1 cellular context compared by ENCODE assay signal in genomic region chr18:22302152-22302551, GRCh38.
TF ChIP-seq lines count a peak whose summit lies in the region.

No MANE protein-coding gene starts in this region.

TF ChIP-seq in K562, 482 proteins besides CTCF, POLR2A, EP300 and RAD21 (continued from another document):
- TF ChIP-seq ZBTB7A (IDR thresholded peaks at IDR 0.05; ENCODE audit: borderline replicate concordance, control insufficient read depth, low read depth, low read length): no peak
- no peak for TF ChIP-seq ETV6 (IDR thresholded peaks at IDR 0.05; ENCODE audit: borderline replicate concordance in 1 of 2, low read depth in 2 of 2, low read length in 1 of 2)
- TF ChIP-seq ETV6 (CRISPR knock-in tag; IDR thresholded peaks at IDR 0.05; ENCODE audit: borderline replicate concordance): no peak
- TF ChIP-seq ESRRA (IDR thresholded peaks at IDR 0.05; ENCODE audit: borderline replicate concordance, low read depth): no peak
- TF ChIP-seq ZFX (CRISPR knock-in tag; IDR thresholded peaks at IDR 0.05): no peak
- no peak for TF ChIP-seq PHF8 (IDR thresholded peaks at IDR 0.05; ENCODE audit: borderline replicate concordance, low read length)
- no peak for TF ChIP-seq PTTG1 (tag; IDR thresholded peaks at IDR 0.05; ENCODE audit: low read depth)
- TF ChIP-seq CBFA2T2 (conservative IDR thresholded peaks at IDR 0.05): peak; percentile 27; the same call in 1 of the 2 replicates
- TF ChIP-seq, protein P1, sequence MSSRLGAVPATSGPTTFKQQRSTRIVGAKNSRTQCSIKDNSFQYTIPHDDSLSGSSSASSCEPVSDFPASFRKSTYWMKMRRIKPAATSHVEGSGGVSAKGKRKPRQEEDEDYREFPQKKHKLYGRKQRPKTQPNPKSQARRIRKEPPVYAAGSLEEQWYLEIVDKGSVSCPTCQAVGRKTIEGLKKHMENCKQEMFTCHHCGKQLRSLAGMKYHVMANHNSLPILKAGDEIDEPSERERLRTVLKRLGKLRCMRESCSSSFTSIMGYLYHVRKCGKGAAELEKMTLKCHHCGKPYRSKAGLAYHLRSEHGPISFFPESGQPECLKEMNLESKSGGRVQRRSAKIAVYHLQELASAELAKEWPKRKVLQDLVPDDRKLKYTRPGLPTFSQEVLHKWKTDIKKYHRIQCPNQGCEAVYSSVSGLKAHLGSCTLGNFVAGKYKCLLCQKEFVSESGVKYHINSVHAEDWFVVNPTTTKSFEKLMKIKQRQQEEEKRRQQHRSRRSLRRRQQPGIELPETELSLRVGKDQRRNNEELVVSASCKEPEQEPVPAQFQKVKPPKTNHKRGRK (tag; IDR thresholded peaks at IDR 0.05): no peak
- TF ChIP-seq, protein P2, sequence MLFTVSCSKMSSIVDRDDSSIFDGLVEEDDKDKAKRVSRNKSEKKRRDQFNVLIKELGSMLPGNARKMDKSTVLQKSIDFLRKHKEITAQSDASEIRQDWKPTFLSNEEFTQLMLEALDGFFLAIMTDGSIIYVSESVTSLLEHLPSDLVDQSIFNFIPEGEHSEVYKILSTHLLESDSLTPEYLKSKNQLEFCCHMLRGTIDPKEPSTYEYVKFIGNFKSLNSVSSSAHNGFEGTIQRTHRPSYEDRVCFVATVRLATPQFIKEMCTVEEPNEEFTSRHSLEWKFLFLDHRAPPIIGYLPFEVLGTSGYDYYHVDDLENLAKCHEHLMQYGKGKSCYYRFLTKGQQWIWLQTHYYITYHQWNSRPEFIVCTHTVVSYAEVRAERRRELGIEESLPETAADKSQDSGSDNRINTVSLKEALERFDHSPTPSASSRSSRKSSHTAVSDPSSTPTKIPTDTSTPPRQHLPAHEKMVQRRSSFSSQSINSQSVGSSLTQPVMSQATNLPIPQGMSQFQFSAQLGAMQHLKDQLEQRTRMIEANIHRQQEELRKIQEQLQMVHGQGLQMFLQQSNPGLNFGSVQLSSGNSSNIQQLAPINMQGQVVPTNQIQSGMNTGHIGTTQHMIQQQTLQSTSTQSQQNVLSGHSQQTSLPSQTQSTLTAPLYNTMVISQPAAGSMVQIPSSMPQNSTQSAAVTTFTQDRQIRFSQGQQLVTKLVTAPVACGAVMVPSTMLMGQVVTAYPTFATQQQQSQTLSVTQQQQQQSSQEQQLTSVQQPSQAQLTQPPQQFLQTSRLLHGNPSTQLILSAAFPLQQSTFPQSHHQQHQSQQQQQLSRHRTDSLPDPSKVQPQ (CRISPR knock-in tag; IDR thresholded peaks at IDR 0.05; ENCODE audit: borderline replicate concordance): no peak
- no peak for TF ChIP-seq HNRNPH1 (optimal IDR thresholded peaks at IDR 0.05; ENCODE audit: low read depth, low read length)
- no peak for TF ChIP-seq NR2C2 (CRISPR knock-in tag; IDR thresholded peaks at IDR 0.05)
- TF ChIP-seq NR2C2 (tag; IDR thresholded peaks at IDR 0.05): no peak
- TF ChIP-seq SIX5 (IDR thresholded peaks at IDR 0.05; ENCODE audit: borderline replicate concordance in 1 of 2, insufficient read depth in 1 of 2, low read depth in 1 of 2, low read length in 2 of 2): no peak
- TF ChIP-seq SNRNP70 (optimal IDR thresholded peaks at IDR 0.05; ENCODE audit: low read depth, low read length): no peak
- TF ChIP-seq STAT5B (CRISPR knock-in tag; IDR thresholded peaks at IDR 0.05): no peak
- peak; percentile 57 for TF ChIP-seq TCF3 (CRISPR knock-in tag; IDR thresholded peaks at IDR 0.05)
- TF ChIP-seq ZNF785 (CRISPR knock-in tag; IDR thresholded peaks at IDR 0.05): no peak
- TF ChIP-seq ZBTB9 (CRISPR knock-in tag; IDR thresholded peaks at IDR 0.05): no peak
- TF ChIP-seq JUND (IDR thresholded peaks at IDR 0.05; ENCODE audit: borderline replicate concordance, low read depth, low read length): no peak
- 0 out of 3 replicates have a peak, but pooled peaks have one; percentile 31 for TF ChIP-seq JUND (tag; IDR thresholded peaks at IDR 0.05; ENCODE audit: borderline replicate concordance, low read depth, low read length)
- TF ChIP-seq CC2D1A (IDR thresholded peaks at IDR 0.05): no peak
- TF ChIP-seq ZNF76 (CRISPR knock-in tag; IDR thresholded peaks at IDR 0.05; ENCODE audit: borderline replicate concordance): no peak
- TF ChIP-seq SMAD4 (CRISPR knock-in tag; conservative IDR thresholded peaks at IDR 0.05): no peak
- TF ChIP-seq GATAD2B (IDR thresholded peaks at IDR 0.05; ENCODE audit: borderline replicate concordance): no peak
- TF ChIP-seq, protein P3, sequence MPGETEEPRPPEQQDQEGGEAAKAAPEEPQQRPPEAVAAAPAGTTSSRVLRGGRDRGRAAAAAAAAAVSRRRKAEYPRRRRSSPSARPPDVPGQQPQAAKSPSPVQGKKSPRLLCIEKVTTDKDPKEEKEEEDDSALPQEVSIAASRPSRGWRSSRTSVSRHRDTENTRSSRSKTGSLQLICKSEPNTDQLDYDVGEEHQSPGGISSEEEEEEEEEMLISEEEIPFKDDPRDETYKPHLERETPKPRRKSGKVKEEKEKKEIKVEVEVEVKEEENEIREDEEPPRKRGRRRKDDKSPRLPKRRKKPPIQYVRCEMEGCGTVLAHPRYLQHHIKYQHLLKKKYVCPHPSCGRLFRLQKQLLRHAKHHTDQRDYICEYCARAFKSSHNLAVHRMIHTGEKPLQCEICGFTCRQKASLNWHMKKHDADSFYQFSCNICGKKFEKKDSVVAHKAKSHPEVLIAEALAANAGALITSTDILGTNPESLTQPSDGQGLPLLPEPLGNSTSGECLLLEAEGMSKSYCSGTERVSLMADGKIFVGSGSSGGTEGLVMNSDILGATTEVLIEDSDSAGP (CRISPR knock-in tag; IDR thresholded peaks at IDR 0.05): no peak
- TF ChIP-seq SP1 (CRISPR knock-in tag; IDR thresholded peaks at IDR 0.05): no peak
